9 cellular contexts compared by ENCODE assay signal in genomic region chr2:191038241-191038725, GRCh38. TPM values are rescaled to one million over a fixed set of nuclear protein-coding genes. Genes with fewer than 3 reads are reported as not detected.
A peak's percentile ranks its signal among the peaks of the same experiment; 100 is the strongest.
DNase-seq lines count a peak whose midpoint lies in the region; ATAC-seq and TF ChIP-seq lines count a peak whose summit lies in the region.
"Had no signal": no experiment of that assay in that cellular context is flagged by ENCODE, and none has a peak within 500 bp of the region (broad histone marks: within the 10 kb centered on the region; RNA-seq: fewer than 3 reads in every experiment).

No MANE protein-coding gene starts in this region.

- H3K36me3 ChIP-seq in CD8-positive, alpha-beta memory T cell (ENCODE audit: insufficient read depth, low read length), result peaks cover 43% of the 10 kb centered on the region
- H3K36me3 ChIP-seq in thyroid gland, result no peaks in the 10 kb centered on the region

- ATAC-seq in HG03354 (IDR thresholded peaks at IDR 0.05; ENCODE audit: poor library complexity, severe bottlenecking, unreplicated experiment) (peak; percentile 54), GM21515 (IDR thresholded peaks at IDR 0.05; ENCODE audit: unreplicated experiment) (no peak), GM18519 (IDR thresholded peaks at IDR 0.05; ENCODE audit: low FRiP score, unreplicated experiment) (no peak)
- peak; percentile 90 for ATAC-seq in activated T-helper 17 cell treated with anti-CD3 and anti-CD28 coated beads, Interleukin-2, amount 50 U/mL, for 72 hours (replicated peaks)

- no peaks in the 10 kb centered on the region for H3K9me3 Mint-ChIP-seq in CD8-positive, alpha-beta memory T cell
- no peaks in the 10 kb centered on the region for H3K9me3 Mint-ChIP-seq in activated T-helper 17 cell treated with anti-CD3 and anti-CD28 coated beads, Interleukin-2, amount 50 U/mL, for 72 hours

- POLR2A ChIA-PET in CD8-positive, alpha-beta memory T cell (lab: Charles Lee), result interaction anchor here (0.9 to 1.1 kb wide), 2 partner anchors 112 to 117 kb away, joined by 3 to 5 read pairs; partner anchors contain the start of gene STAT4

- no peaks in the 10 kb centered on the region for H3K27me3 Mint-ChIP-seq in CD8-positive, alpha-beta memory T cell
- no peaks in the 10 kb centered on the region for H3K27me3 Mint-ChIP-seq in activated T-helper 17 cell treated with anti-CD3 and anti-CD28 coated beads, Interleukin-2, amount 50 U/mL, for 72 hours

- no peak for TF ChIP-seq POLR2A in thyroid gland (IDR thresholded peaks at IDR 0.05)

- H3K4me1 Mint-ChIP-seq in CD8-positive, alpha-beta memory T cell, result peaks cover 37 to 47% (median 38%) of the 10 kb centered on the region in 3 donors
- H3K4me1 Mint-ChIP-seq in activated T-helper 17 cell treated with anti-CD3 and anti-CD28 coated beads, Interleukin-2, amount 50 U/mL, for 72 hours, result peaks cover 35% of the 10 kb centered on the region

- H3K27ac Mint-ChIP-seq in CD8-positive, alpha-beta memory T cell, result peak overlapping the region; percentile 74 to 97 (median 92)
- H3K27ac Mint-ChIP-seq in activated T-helper 17 cell treated with anti-CD3 and anti-CD28 coated beads, Interleukin-2, amount 50 U/mL, for 72 hours, result peak overlapping the region; percentile 87

- peaks cover 4 to 77% (median 22%) of the 10 kb centered on the region in 3 donors for H3K36me3 Mint-ChIP-seq in CD8-positive, alpha-beta memory T cell
- peaks cover 73% of the 10 kb centered on the region for H3K36me3 Mint-ChIP-seq in activated T-helper 17 cell treated with anti-CD3 and anti-CD28 coated beads, Interleukin-2, amount 50 U/mL, for 72 hours (ENCODE audit: low read depth)

- no peaks in the 10 kb centered on the region for H3K27me3 ChIP-seq in CD8-positive, alpha-beta memory T cell (ENCODE audit: insufficient read depth, low read length, poor library complexity, severe bottlenecking)
- no peaks in the 10 kb centered on the region for H3K27me3 ChIP-seq in thyroid gland

- peaks cover 27% of the 10 kb centered on the region for H3K4me1 ChIP-seq in CD8-positive, alpha-beta memory T cell (ENCODE audit: insufficient read depth, low read length)
- H3K4me1 ChIP-seq in thyroid gland, result peaks cover 0 to 12% of the 10 kb centered on the region in 2 donors

- peak overlapping the region; percentile 62 for H3K27ac ChIP-seq in CD8-positive, alpha-beta memory T cell (ENCODE audit: low read depth, low read length)
- H3K27ac ChIP-seq in thyroid gland, result no peak overlapping the region

- DNase-seq in CD8-positive, alpha-beta memory T cell, result peak in 3 of 5 donors; percentile 31 to 71 (median 57)
- DNase-seq in iris pigment epithelial cell (ENCODE audit: low read depth) (peak; percentile 79), thyroid gland (no peak), NCI-H774 (lab: John Stamatoyannopoulos, UW) (no peak)
- DNase-seq: NCI-H2081 had no signal

- WGBS in thyroid gland, 2 donors, result 62 to 77% methylated on average over 2 of the region's 2 CpGs

- TF ChIP-seq CTCF in thyroid gland (IDR thresholded peaks at IDR 0.05), result no peak

- H3K9me3 ChIP-seq in CD8-positive, alpha-beta memory T cell (ENCODE audit: low read length), result no peaks in the 10 kb centered on the region
- H3K9me3 ChIP-seq in thyroid gland, result no peaks in the 10 kb centered on the region

- peak overlapping the region in 6 of 7 donors; percentile 50 to 74 (median 66) for H3K4me3 Mint-ChIP-seq in CD8-positive, alpha-beta memory T cell
- H3K4me3 Mint-ChIP-seq in activated T-helper 17 cell treated with anti-CD3 and anti-CD28 coated beads, Interleukin-2, amount 50 U/mL, for 72 hours, result peak overlapping the region; percentile 66

- intact Hi-C loops in thyroid gland (cut with DNase I), result no loop called here

- H3K4me3 ChIP-seq in CD8-positive, alpha-beta memory T cell (ENCODE audit: low read length), result no peak overlapping the region
- H3K4me3 ChIP-seq in thyroid gland (replicated peaks in 1 of 3), result no peak overlapping the region

- CTCF ChIA-PET in CD8-positive, alpha-beta memory T cell (lab: Charles Lee), result interaction anchor here (1.0 to 2.8 kb wide), 5 partner anchors 41 to 142 kb away, joined by 3 to 9 read pairs (median 3); no protein-coding TSS in a partner anchor

RNA-seq across cellular contexts. Expression of gene STAT1, which starts 24.3 kb away (rescaled TPM):
- 100 to 1,000 TPM; 142 to 145 TPM for total RNA-seq in CD8-positive, alpha-beta memory T cell
- 173 TPM for polyA plus RNA-seq in CD8-positive, alpha-beta memory T cell
- 100 to 1,000 TPM; 163 to 363 TPM for total RNA-seq in activated T-helper 17 cell treated with anti-CD3 and anti-CD28 coated beads, Interleukin-2, amount 50 U/mL, for 72 hours
- total RNA-seq in thyroid gland, result 10 to 100 TPM; 38.0 to 87.7 (median 61.3) TPM

Comparison
In these comparisons a context has a peak if more than half of its experiments do, and no peak if none do; other contexts are left out.
1. DNase-seq: peak in CD8-positive, alpha-beta memory T cell (3 of 5) and iris pigment epithelial cell (single experiment); none in thyroid gland (0 of 2) and NCI-H774 (single experiment).
2. ATAC-seq: peak in HG03354 (single experiment) and activated T-helper 17 cell treated with anti-CD3 and anti-CD28 coated beads, Interleukin-2, amount 50 U/mL, for 72 hours (single experiment); none in GM21515 (single experiment) and GM18519 (single experiment).